32 cellular contexts compared by ENCODE assay signal in genomic region chr7:80294321-80294720, GRCh38.
A peak's percentile ranks its signal among the peaks of the same experiment; 100 is the strongest.
DNase-seq lines count a peak whose midpoint lies in the region; ATAC-seq, FAIRE-seq and TF ChIP-seq lines count a peak whose summit lies in the region.
"Had no signal": no experiment of that assay in that cellular context is flagged by ENCODE, and none has a peak within 500 bp of the region (broad histone marks: within the 10 kb centered on the region; RNA-seq: fewer than 3 reads in every experiment).

No MANE protein-coding gene starts in this region.

- ATAC-seq in SK-N-SH treated with all-trans-retinoic acid at 6 μM for 48 hours, result no peak
- ATAC-seq: activated CD8-positive, alpha-beta T cell treated with anti-CD3 and anti-CD28 coated beads for 36 hours; body of pancreas; CD8-positive, alpha-beta T cell; HCT116; mucosa of descending colon; natural killer cell treated with Interleukin-12 subunit alpha and Interleukin-12 subunit beta and Interleukin-15 and Interleukin-18, amount 100 ng/mL, for 72 hours; stimulated activated naive CD8-positive, alpha-beta T cell treated with anti-CD3 and anti-CD28 coated beads, Interleukin-15, Interleukin-2, amounts not matched to agents 100 U/mL and 50 U/mL, for 24 hours; T-helper 17 cell had no signal

- H3K36me3 ChIP-seq in SK-N-SH (replicated peaks in 1 of 2; ENCODE audit: control insufficient read depth in 1 of 2, insufficient read depth in 2 of 2, low read length in 1 of 2), result no peaks in the 10 kb centered on the region
- no peaks in the 10 kb centered on the region for H3K36me3 ChIP-seq in skeletal muscle satellite cell (ENCODE audit: insufficient read depth, low read length)
- H3K36me3 ChIP-seq: left ventricle myocardium inferior had no signal

- H3F3A ChIP-seq in SK-N-SH (replicated peaks; ENCODE audit: insufficient read depth), result no peaks in the 10 kb centered on the region

- H3K9me2 ChIP-seq in SK-N-SH, result no peaks in the 10 kb centered on the region

- H3K27me3 ChIP-seq in SK-N-SH (ENCODE audit: insufficient read depth) (no peaks in the 10 kb centered on the region), skeletal muscle satellite cell (ENCODE audit: control insufficient read depth, insufficient read depth, low read length) (no peaks in the 10 kb centered on the region)
- H3K27me3 ChIP-seq: body of pancreas, testis had no signal

- no peaks in the 10 kb centered on the region for H4K20me1 ChIP-seq in SK-N-SH (ENCODE audit: insufficient read depth)

- TF ChIP-seq CTCF in SK-N-SH (IDR thresholded peaks at IDR 0.05) (no peak), fibroblast of mammary gland (conservative IDR thresholded peaks at IDR 0.05; ENCODE audit: control insufficient read depth, insufficient read depth, low read depth, low read length) (no peak), mesothelial cell of epicardium (IDR thresholded peaks at IDR 0.05; ENCODE audit: unreplicated experiment) (no peak)

- H3K4me1 ChIP-seq in SK-N-SH (ENCODE audit: control insufficient read depth in 1 of 2, insufficient read depth in 2 of 2, low read depth in 1 of 2, low read length in 1 of 2), result no peaks in the 10 kb centered on the region
- peaks cover 5% of the 10 kb centered on the region for H3K4me1 ChIP-seq in skeletal muscle satellite cell (ENCODE audit: control insufficient read depth, insufficient read depth, low read length)
- H3K4me1 ChIP-seq: body of pancreas, left ventricle myocardium inferior, testis had no signal

- H3K9ac ChIP-seq in SK-N-SH, result no peak overlapping the region
- H3K9ac ChIP-seq in skeletal muscle satellite cell (ENCODE audit: low read depth, low read length), result no peak overlapping the region

- POLR2A ChIA-PET in SK-N-SH (lab: Yijun Ruan, JAX), result no interaction called here

- H3K79me2 ChIP-seq in SK-N-SH (ENCODE audit: insufficient read depth), result no peaks in the 10 kb centered on the region

- no peak for DNase-seq in SK-N-SH
- DNase-seq in RCC 7860 (ENCODE audit: low spot score), result no peak
- peak; percentile 49 for DNase-seq in fibroblast of mammary gland (ENCODE audit: low read depth)
- DNase-seq in activated CD4-positive, alpha-beta T cell treated with anti-CD3 and anti-CD28 coated beads for 1 hour, result no peak
- no peak for DNase-seq in mesothelial cell of epicardium (ENCODE audit: low spot score in 2 of 2, unreplicated experiment in 2 of 2)
- DNase-seq in middle frontal gyrus (ENCODE audit: extremely low spot score, low spot score), result no peak
- DNase-seq: activated CD8-positive, alpha-beta T cell treated with anti-CD3 and anti-CD28 coated beads for 36 hours; activated gamma-delta T cell; activated T-cell treated with anti-CD3 and anti-CD28 coated beads for 4 hours; AML-193; body of pancreas; CD8-positive, alpha-beta T cell; DMS 273 treated with DMSO at 0.1 percent for 48 hours; effector memory CD4-positive, alpha-beta T cell; left ventricle myocardium inferior; mucosa of descending colon; NCI-H1436 treated with DMSO at 0.1 percent for 48 hours; NCI-H446 treated with DMSO at 0.1 percent for 48 hours; NCI-H82; stimulated activated naive CD8-positive, alpha-beta T cell treated with anti-CD3 and anti-CD28 coated beads, Interleukin-15, Interleukin-2, amounts not matched to agents 100 U/mL and 50 U/mL, for 24 hours; T-helper 17 cell; testis had no signal

- no peak overlapping the region for H3K27ac ChIP-seq in SK-N-SH (ENCODE audit: low read depth in 2 of 2, low read length in 1 of 2)
- H3K27ac ChIP-seq: 22Rv1, body of pancreas, HL-60, left ventricle myocardium inferior, SK-N-MC, testis had no signal

- no peak for TF ChIP-seq EP300 in SK-N-SH (IDR thresholded peaks at IDR 0.05; ENCODE audit: borderline replicate concordance in 1 of 2, low read depth in 1 of 2, low read length in 1 of 2)

- H3K27ac Mint-ChIP-seq in mesothelial cell of epicardium, result no peak overlapping the region
- H3K27ac Mint-ChIP-seq: activated CD8-positive, alpha-beta T cell treated with anti-CD3 and anti-CD28 coated beads for 36 hours; CD8-positive, alpha-beta T cell; natural killer cell treated with Interleukin-12 subunit alpha and Interleukin-12 subunit beta and Interleukin-15 and Interleukin-18, amount 100 ng/mL, for 72 hours; T-helper 17 cell had no signal

- peaks cover 66% of the 10 kb centered on the region for H3K9me3 Mint-ChIP-seq in mesothelial cell of epicardium

- H3K4me1 Mint-ChIP-seq in mesothelial cell of epicardium, result no peaks in the 10 kb centered on the region
- H3K4me1 Mint-ChIP-seq: T-helper 17 cell had no signal

- no peaks in the 10 kb centered on the region for H3K27me3 Mint-ChIP-seq in mesothelial cell of epicardium (ENCODE audit: low read depth)
- H3K27me3 Mint-ChIP-seq: activated CD8-positive, alpha-beta T cell treated with anti-CD3 and anti-CD28 coated beads for 36 hours; natural killer cell treated with Interleukin-12 subunit alpha and Interleukin-12 subunit beta and Interleukin-15 and Interleukin-18, amount 100 ng/mL, for 72 hours; T-helper 17 cell had no signal

- FAIRE-seq in RCC 7860 (lab: Jason Lieb, UNC), result peak; percentile 46
- FAIRE-seq: colon, G401.6, GM18507 had no signal

- CTCF ChIA-PET in SK-N-SH (lab: Yijun Ruan, JAX), result interaction anchor here (0.5 kb wide), 1 partner anchor 62 kb away, joined by 3 read pairs; no protein-coding TSS in a partner anchor

- H3K36me3 Mint-ChIP-seq in mesothelial cell of epicardium, result peaks cover 10% of the 10 kb centered on the region
- H3K36me3 Mint-ChIP-seq: CD8-positive, alpha-beta T cell had no signal

- H3K4me2 ChIP-seq in SK-N-SH (no peak overlapping the region), skeletal muscle satellite cell (ENCODE audit: low read length) (peak overlapping the region; percentile 42)

- H2AFZ ChIP-seq in SK-N-SH (ENCODE audit: low read depth), result no peak overlapping the region

- H3K4me3 Mint-ChIP-seq in mesothelial cell of epicardium, result no peak overlapping the region
- H3K4me3 Mint-ChIP-seq: activated CD8-positive, alpha-beta T cell treated with anti-CD3 and anti-CD28 coated beads for 36 hours; CD8-positive, alpha-beta T cell; natural killer cell treated with Interleukin-12 subunit alpha and Interleukin-12 subunit beta and Interleukin-15 and Interleukin-18, amount 100 ng/mL, for 72 hours; T-helper 17 cell had no signal

- H3K4me3 ChIP-seq in SK-N-SH (ENCODE audit: low read depth in 2 of 2, low read length in 1 of 2), result no peak overlapping the region
- H3K4me3 ChIP-seq in fibroblast of mammary gland (ENCODE audit: control insufficient read depth, low read depth, low read length), result no peak overlapping the region
- H3K4me3 ChIP-seq in skeletal muscle satellite cell (ENCODE audit: low read length), result no peak overlapping the region
- H3K4me3 ChIP-seq: body of pancreas, left ventricle myocardium inferior, mucosa of descending colon, SK-N-MC, testis had no signal

- H3K9me3 ChIP-seq in SK-N-SH (peaks cover 4% of the 10 kb centered on the region; the same call in 1 of the 2 replicates), skeletal muscle satellite cell (replicated peaks; ENCODE audit: low read length) (no peaks in the 10 kb centered on the region)
- H3K9me3 ChIP-seq: body of pancreas, testis had no signal

- no peak for TF ChIP-seq RAD21 in SK-N-SH (IDR thresholded peaks at IDR 0.05; ENCODE audit: low read length)

TF ChIP-seq in SK-N-SH, 30 proteins besides CTCF, POLR2A, EP300 and RAD21:
- peak; percentile 35; the same call in 1 of the 2 replicates for TF ChIP-seq FOSL2 (IDR thresholded peaks at IDR 0.05; ENCODE audit: borderline replicate concordance, low read depth)
- TF ChIP-seq GATA2 (CRISPR knock-in tag; IDR thresholded peaks at IDR 0.05), result no peak
TF ChIP-seq in SK-N-SH: peak in this region for 1.

TF ChIP-seq in SK-N-SH treated with all-trans-retinoic acid at 6 μM for 48 hours, 23 proteins besides CTCF, POLR2A, EP300 and RAD21:
- TF ChIP-seq ISL1 (CRISPR knock-in tag; IDR thresholded peaks at IDR 0.05), result no peak
